In the genomic region with DNA sequence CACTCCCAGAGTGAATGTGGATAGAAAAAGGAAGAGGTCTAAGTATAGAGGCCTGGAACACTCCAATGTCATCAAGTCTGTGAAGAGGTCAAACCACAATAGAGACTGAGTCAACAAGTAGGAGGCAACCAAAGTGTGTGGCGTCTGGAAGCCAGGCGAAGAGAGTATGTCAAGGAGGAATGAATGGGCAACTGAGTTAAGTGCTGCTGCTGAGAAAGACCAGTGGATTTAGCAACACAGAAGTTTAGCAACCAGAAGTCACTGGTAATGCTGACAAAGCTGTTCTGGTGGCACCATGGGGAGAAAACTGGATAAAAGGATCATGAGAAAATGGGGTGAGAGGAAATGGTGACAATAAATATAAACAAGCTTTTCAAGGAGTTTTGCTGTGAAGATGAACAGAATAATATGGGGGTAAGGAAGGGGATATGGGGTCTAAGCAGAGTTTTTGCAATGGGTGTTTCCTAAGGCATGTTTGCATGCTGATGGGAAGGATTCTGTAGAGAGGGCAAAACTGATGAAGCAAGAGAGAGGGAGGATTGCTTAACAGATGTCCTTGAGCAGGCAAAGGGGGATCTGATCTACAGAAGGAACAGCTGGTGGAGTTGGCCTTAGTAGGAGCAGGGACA, we compare ENCODE assay signal across 1 cellular context.
A peak's percentile ranks its signal among the peaks of the same experiment; 100 is the strongest.
TF ChIP-seq lines count a peak whose summit lies in the region.

No MANE protein-coding gene starts in this region.

TF ChIP-seq in K562, 482 proteins besides CTCF, POLR2A, EP300 and RAD21 (continued from another document and continues in another):
- TF ChIP-seq, protein P1, sequence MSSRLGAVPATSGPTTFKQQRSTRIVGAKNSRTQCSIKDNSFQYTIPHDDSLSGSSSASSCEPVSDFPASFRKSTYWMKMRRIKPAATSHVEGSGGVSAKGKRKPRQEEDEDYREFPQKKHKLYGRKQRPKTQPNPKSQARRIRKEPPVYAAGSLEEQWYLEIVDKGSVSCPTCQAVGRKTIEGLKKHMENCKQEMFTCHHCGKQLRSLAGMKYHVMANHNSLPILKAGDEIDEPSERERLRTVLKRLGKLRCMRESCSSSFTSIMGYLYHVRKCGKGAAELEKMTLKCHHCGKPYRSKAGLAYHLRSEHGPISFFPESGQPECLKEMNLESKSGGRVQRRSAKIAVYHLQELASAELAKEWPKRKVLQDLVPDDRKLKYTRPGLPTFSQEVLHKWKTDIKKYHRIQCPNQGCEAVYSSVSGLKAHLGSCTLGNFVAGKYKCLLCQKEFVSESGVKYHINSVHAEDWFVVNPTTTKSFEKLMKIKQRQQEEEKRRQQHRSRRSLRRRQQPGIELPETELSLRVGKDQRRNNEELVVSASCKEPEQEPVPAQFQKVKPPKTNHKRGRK (tag; IDR thresholded peaks at IDR 0.05) = no peak
- no peak for TF ChIP-seq HDAC8 (tag; IDR thresholded peaks at IDR 0.05)
- TF ChIP-seq XRCC3 (IDR thresholded peaks at IDR 0.05) = no peak
- TF ChIP-seq CHD2 (IDR thresholded peaks at IDR 0.05; ENCODE audit: low read depth, low read length) = no peak
- no peak for TF ChIP-seq ARID2 (IDR thresholded peaks at IDR 0.05)
- no peak for TF ChIP-seq RBM22 (IDR thresholded peaks at IDR 0.05; ENCODE audit: low read depth, low read length, poor library complexity, severe bottlenecking)
- no peak for TF ChIP-seq ZNF184 (CRISPR knock-in tag; IDR thresholded peaks at IDR 0.05)
- TF ChIP-seq POLR2AphosphoS5 (IDR thresholded peaks at IDR 0.05; ENCODE audit: control insufficient read depth, insufficient read depth, low read depth, low read length) = no peak
- TF ChIP-seq CTBP1 (IDR thresholded peaks at IDR 0.05; ENCODE audit: borderline replicate concordance) = peak; percentile 63
- TF ChIP-seq ZFP30 (CRISPR knock-in tag; IDR thresholded peaks at IDR 0.05; ENCODE audit: borderline replicate concordance) = no peak
- no peak for TF ChIP-seq YY1 (IDR thresholded peaks at IDR 0.05; ENCODE audit: borderline replicate concordance in 1 of 3, control insufficient read depth in 1 of 3, extremely low read depth in 1 of 3, insufficient read depth in 3 of 3, insufficient read length in 1 of 3, insufficient replicate concordance in 2 of 3, low read depth in 1 of 3, low read length in 2 of 3)
- no peak; the same call in 1 of the 2 replicates for TF ChIP-seq SMARCC2 (IDR thresholded peaks at IDR 0.05; ENCODE audit: low read depth)
- TF ChIP-seq MTF1 (CRISPR knock-in tag; IDR thresholded peaks at IDR 0.05; ENCODE audit: borderline replicate concordance) = no peak
- peak; percentile 85 for TF ChIP-seq CEBPG (CRISPR knock-in tag; IDR thresholded peaks at IDR 0.05)
- peak; percentile 90 to 98 for TF ChIP-seq CEBPG (tag; conservative IDR thresholded peaks at IDR 0.05 in 1 of 2, IDR thresholded peaks at IDR 0.05 in 1 of 2)
- peak; percentile 88 for TF ChIP-seq EHMT2 (IDR thresholded peaks at IDR 0.05)
- TF ChIP-seq ZNF347 (CRISPR knock-in tag; IDR thresholded peaks at IDR 0.05; ENCODE audit: low read depth) = no peak
- TF ChIP-seq SREBF2 (CRISPR knock-in tag; IDR thresholded peaks at IDR 0.05) = no peak
- no peak for TF ChIP-seq ZNF197 (CRISPR knock-in tag; IDR thresholded peaks at IDR 0.05; ENCODE audit: low read depth)
- no peak for TF ChIP-seq ZNF143 (CRISPR knock-in tag; IDR thresholded peaks at IDR 0.05)
- TF ChIP-seq, protein P2, sequence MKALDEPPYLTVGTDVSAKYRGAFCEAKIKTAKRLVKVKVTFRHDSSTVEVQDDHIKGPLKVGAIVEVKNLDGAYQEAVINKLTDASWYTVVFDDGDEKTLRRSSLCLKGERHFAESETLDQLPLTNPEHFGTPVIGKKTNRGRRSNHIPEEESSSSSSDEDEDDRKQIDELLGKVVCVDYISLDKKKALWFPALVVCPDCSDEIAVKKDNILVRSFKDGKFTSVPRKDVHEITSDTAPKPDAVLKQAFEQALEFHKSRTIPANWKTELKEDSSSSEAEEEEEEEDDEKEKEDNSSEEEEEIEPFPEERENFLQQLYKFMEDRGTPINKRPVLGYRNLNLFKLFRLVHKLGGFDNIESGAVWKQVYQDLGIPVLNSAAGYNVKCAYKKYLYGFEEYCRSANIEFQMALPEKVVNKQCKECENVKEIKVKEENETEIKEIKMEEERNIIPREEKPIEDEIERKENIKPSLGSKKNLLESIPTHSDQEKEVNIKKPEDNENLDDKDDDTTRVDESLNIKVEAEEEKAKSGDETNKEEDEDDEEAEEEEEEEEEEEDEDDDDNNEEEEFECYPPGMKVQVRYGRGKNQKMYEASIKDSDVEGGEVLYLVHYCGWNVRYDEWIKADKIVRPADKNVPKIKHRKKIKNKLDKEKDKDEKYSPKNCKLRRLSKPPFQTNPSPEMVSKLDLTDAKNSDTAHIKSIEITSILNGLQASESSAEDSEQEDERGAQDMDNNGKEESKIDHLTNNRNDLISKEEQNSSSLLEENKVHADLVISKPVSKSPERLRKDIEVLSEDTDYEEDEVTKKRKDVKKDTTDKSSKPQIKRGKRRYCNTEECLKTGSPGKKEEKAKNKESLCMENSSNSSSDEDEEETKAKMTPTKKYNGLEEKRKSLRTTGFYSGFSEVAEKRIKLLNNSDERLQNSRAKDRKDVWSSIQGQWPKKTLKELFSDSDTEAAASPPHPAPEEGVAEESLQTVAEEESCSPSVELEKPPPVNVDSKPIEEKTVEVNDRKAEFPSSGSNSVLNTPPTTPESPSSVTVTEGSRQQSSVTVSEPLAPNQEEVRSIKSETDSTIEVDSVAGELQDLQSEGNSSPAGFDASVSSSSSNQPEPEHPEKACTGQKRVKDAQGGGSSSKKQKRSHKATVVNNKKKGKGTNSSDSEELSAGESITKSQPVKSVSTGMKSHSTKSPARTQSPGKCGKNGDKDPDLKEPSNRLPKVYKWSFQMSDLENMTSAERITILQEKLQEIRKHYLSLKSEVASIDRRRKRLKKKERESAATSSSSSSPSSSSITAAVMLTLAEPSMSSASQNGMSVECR (CRISPR knock-in tag; IDR thresholded peaks at IDR 0.05) = no peak
- TF ChIP-seq, protein P3, sequence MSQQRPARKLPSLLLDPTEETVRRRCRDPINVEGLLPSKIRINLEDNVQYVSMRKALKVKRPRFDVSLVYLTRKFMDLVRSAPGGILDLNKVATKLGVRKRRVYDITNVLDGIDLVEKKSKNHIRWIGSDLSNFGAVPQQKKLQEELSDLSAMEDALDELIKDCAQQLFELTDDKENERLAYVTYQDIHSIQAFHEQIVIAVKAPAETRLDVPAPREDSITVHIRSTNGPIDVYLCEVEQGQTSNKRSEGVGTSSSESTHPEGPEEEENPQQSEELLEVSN (IDR thresholded peaks at IDR 0.05; ENCODE audit: borderline replicate concordance in 1 of 2, extremely low read depth in 1 of 2, insufficient read depth in 1 of 2, insufficient read length in 1 of 2, low read depth in 1 of 2, low read length in 1 of 2, poor library complexity in 1 of 2, severe bottlenecking in 1 of 2) = no peak
- peak; percentile 94 for TF ChIP-seq TCF7 (IDR thresholded peaks at IDR 0.05; ENCODE audit: borderline replicate concordance)
- no peak for TF ChIP-seq ZBTB17 (CRISPR knock-in tag; IDR thresholded peaks at IDR 0.05)
- TF ChIP-seq TAF1 (IDR thresholded peaks at IDR 0.05; ENCODE audit: control insufficient read depth, extremely low read depth, insufficient read depth, low read length, severe bottlenecking) = no peak
- peak; percentile 22 for TF ChIP-seq DACH1 (IDR thresholded peaks at IDR 0.05; ENCODE audit: partially characterized antibody)
- no peak for TF ChIP-seq DNMT1 (IDR thresholded peaks at IDR 0.05)
- TF ChIP-seq, protein P4, sequence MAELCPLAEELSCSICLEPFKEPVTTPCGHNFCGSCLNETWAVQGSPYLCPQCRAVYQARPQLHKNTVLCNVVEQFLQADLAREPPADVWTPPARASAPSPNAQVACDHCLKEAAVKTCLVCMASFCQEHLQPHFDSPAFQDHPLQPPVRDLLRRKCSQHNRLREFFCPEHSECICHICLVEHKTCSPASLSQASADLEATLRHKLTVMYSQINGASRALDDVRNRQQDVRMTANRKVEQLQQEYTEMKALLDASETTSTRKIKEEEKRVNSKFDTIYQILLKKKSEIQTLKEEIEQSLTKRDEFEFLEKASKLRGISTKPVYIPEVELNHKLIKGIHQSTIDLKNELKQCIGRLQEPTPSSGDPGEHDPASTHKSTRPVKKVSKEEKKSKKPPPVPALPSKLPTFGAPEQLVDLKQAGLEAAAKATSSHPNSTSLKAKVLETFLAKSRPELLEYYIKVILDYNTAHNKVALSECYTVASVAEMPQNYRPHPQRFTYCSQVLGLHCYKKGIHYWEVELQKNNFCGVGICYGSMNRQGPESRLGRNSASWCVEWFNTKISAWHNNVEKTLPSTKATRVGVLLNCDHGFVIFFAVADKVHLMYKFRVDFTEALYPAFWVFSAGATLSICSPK (IDR thresholded peaks at IDR 0.05; ENCODE audit: borderline replicate concordance) = no peak
- TF ChIP-seq, protein P5, sequence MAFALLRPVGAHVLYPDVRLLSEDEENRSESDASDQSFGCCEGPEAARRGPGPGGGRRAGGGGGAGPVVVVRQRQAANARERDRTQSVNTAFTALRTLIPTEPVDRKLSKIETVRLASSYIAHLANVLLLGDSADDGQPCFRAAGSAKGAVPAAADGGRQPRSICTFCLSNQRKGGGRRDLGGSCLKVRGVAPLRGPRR (CRISPR knock-in tag; IDR thresholded peaks at IDR 0.05) = no peak
- TF ChIP-seq MAFG (tag; conservative IDR thresholded peaks at IDR 0.05) = peak; percentile 90
- TF ChIP-seq SMARCA4 (IDR thresholded peaks at IDR 0.05) = peak; percentile 78
- TF ChIP-seq TCFL5 (CRISPR knock-in tag; conservative IDR thresholded peaks at IDR 0.05) = no peak
- peak; percentile 82 for TF ChIP-seq ARID1B (IDR thresholded peaks at IDR 0.05)
- TF ChIP-seq CBX3 (IDR thresholded peaks at IDR 0.05; ENCODE audit: borderline replicate concordance in 1 of 2, low read length in 2 of 2) = no peak; a peak in 1 of 3 replicates
- TF ChIP-seq, protein P6, sequence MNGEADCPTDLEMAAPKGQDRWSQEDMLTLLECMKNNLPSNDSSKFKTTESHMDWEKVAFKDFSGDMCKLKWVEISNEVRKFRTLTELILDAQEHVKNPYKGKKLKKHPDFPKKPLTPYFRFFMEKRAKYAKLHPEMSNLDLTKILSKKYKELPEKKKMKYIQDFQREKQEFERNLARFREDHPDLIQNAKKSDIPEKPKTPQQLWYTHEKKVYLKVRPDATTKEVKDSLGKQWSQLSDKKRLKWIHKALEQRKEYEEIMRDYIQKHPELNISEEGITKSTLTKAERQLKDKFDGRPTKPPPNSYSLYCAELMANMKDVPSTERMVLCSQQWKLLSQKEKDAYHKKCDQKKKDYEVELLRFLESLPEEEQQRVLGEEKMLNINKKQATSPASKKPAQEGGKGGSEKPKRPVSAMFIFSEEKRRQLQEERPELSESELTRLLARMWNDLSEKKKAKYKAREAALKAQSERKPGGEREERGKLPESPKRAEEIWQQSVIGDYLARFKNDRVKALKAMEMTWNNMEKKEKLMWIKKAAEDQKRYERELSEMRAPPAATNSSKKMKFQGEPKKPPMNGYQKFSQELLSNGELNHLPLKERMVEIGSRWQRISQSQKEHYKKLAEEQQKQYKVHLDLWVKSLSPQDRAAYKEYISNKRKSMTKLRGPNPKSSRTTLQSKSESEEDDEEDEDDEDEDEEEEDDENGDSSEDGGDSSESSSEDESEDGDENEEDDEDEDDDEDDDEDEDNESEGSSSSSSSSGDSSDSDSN (IDR thresholded peaks at IDR 0.05; ENCODE audit: borderline replicate concordance in 1 of 2, low read depth in 2 of 2, low read length in 2 of 2) = 0 out of 4 replicates have a peak, but pooled peaks of 1 of the 2 experiments have one; percentile 18
- TF ChIP-seq SAFB (IDR thresholded peaks at IDR 0.05; ENCODE audit: borderline replicate concordance, low read depth, low read length) = no peak
- TF ChIP-seq PCBP2 (IDR thresholded peaks at IDR 0.05; ENCODE audit: low read depth, low read length, poor library complexity, severe bottlenecking) = no peak
- TF ChIP-seq, protein P7, sequence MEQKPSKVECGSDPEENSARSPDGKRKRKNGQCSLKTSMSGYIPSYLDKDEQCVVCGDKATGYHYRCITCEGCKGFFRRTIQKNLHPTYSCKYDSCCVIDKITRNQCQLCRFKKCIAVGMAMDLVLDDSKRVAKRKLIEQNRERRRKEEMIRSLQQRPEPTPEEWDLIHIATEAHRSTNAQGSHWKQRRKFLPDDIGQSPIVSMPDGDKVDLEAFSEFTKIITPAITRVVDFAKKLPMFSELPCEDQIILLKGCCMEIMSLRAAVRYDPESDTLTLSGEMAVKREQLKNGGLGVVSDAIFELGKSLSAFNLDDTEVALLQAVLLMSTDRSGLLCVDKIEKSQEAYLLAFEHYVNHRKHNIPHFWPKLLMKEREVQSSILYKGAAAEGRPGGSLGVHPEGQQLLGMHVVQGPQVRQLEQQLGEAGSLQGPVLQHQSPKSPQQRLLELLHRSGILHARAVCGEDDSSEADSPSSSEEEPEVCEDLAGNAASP (IDR thresholded peaks at IDR 0.05) = no peak
- TF ChIP-seq STAT5A (IDR thresholded peaks at IDR 0.05; ENCODE audit: borderline replicate concordance, low read length) = no peak; the same call in 1 of the 2 replicates
- no peak for TF ChIP-seq FOXM1 (IDR thresholded peaks at IDR 0.05; ENCODE audit: low read depth)
- TF ChIP-seq FOXM1 (CRISPR knock-in tag; IDR thresholded peaks at IDR 0.05; ENCODE audit: low read depth) = no peak
- TF ChIP-seq, protein P8, sequence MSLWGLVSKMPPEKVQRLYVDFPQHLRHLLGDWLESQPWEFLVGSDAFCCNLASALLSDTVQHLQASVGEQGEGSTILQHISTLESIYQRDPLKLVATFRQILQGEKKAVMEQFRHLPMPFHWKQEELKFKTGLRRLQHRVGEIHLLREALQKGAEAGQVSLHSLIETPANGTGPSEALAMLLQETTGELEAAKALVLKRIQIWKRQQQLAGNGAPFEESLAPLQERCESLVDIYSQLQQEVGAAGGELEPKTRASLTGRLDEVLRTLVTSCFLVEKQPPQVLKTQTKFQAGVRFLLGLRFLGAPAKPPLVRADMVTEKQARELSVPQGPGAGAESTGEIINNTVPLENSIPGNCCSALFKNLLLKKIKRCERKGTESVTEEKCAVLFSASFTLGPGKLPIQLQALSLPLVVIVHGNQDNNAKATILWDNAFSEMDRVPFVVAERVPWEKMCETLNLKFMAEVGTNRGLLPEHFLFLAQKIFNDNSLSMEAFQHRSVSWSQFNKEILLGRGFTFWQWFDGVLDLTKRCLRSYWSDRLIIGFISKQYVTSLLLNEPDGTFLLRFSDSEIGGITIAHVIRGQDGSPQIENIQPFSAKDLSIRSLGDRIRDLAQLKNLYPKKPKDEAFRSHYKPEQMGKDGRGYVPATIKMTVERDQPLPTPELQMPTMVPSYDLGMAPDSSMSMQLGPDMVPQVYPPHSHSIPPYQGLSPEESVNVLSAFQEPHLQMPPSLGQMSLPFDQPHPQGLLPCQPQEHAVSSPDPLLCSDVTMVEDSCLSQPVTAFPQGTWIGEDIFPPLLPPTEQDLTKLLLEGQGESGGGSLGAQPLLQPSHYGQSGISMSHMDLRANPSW (CRISPR knock-in tag; IDR thresholded peaks at IDR 0.05) = no peak
- TF ChIP-seq, protein P9, sequence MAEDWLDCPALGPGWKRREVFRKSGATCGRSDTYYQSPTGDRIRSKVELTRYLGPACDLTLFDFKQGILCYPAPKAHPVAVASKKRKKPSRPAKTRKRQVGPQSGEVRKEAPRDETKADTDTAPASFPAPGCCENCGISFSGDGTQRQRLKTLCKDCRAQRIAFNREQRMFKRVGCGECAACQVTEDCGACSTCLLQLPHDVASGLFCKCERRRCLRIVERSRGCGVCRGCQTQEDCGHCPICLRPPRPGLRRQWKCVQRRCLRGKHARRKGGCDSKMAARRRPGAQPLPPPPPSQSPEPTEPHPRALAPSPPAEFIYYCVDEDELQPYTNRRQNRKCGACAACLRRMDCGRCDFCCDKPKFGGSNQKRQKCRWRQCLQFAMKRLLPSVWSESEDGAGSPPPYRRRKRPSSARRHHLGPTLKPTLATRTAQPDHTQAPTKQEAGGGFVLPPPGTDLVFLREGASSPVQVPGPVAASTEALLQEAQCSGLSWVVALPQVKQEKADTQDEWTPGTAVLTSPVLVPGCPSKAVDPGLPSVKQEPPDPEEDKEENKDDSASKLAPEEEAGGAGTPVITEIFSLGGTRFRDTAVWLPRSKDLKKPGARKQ (CRISPR knock-in tag; IDR thresholded peaks at IDR 0.05) = no peak
- no peak for TF ChIP-seq ZC3H4 (CRISPR knock-in tag; IDR thresholded peaks at IDR 0.05; ENCODE audit: borderline replicate concordance)
- no peak for TF ChIP-seq ZNF445 (CRISPR knock-in tag; IDR thresholded peaks at IDR 0.05; ENCODE audit: low read depth)
